8 cellular contexts compared by ENCODE assay signal in genomic region chr22:24175160-24175808, GRCh38. TPM values are rescaled to one million over a fixed set of nuclear protein-coding genes. Genes with fewer than 3 reads are reported as not detected.
DNase-seq lines count a peak whose midpoint lies in the region; ATAC-seq lines count a peak whose summit lies in the region.

No MANE protein-coding gene starts in this region.

- H3K4me3 ChIP-seq in trophoblast cell (ENCODE audit: low read depth, low read length), result no peak overlapping the region

- no peak overlapping the region for H3K27ac ChIP-seq in trophoblast cell (ENCODE audit: low read depth, low read length)

- no peaks in the 10 kb centered on the region for H3K27me3 Mint-ChIP-seq in activated naive CD8-positive, alpha-beta T cell

- H3K4me1 ChIP-seq in trophoblast cell (ENCODE audit: control insufficient read depth in 1 of 2, insufficient read depth in 2 of 2, low read length in 2 of 2), result peaks cover 3 to 5% of the 10 kb centered on the region in 2 experiments

- peaks cover 3% of the 10 kb centered on the region for H3K4me1 Mint-ChIP-seq in activated naive CD8-positive, alpha-beta T cell (ENCODE audit: low read depth)

- H3K4ac ChIP-seq in trophoblast cell (ENCODE audit: low read depth, low read length), result no peak overlapping the region

- H2BK120ac ChIP-seq in trophoblast cell (ENCODE audit: insufficient read depth, low read length, poor library complexity), result no peak overlapping the region

- no peaks in the 10 kb centered on the region for H3K79me2 ChIP-seq in trophoblast cell (ENCODE audit: control insufficient read depth, insufficient read depth, low read length, poor library complexity)

- no peak overlapping the region for H3K18ac ChIP-seq in trophoblast cell (ENCODE audit: low read length)

- H3K9me3 Mint-ChIP-seq in activated naive CD8-positive, alpha-beta T cell (ENCODE audit: low read depth), result no peaks in the 10 kb centered on the region

- no peak overlapping the region for H2BK12ac ChIP-seq in trophoblast cell (ENCODE audit: low read length)

- peaks cover 41 to 44% of the 10 kb centered on the region in 2 experiments for H3K36me3 ChIP-seq in trophoblast cell (ENCODE audit: control insufficient read depth in 1 of 2, insufficient read depth in 2 of 2, low read length in 2 of 2)

- H4K12ac ChIP-seq in trophoblast cell (ENCODE audit: low read depth, low read length), result no peak overlapping the region

- H3K27me3 ChIP-seq in trophoblast cell (ENCODE audit: insufficient read depth, low read length), result no peaks in the 10 kb centered on the region

- no peak overlapping the region for H2AFZ ChIP-seq in trophoblast cell (ENCODE audit: insufficient read depth, low read length, poor library complexity)

- H3K9me3 ChIP-seq in trophoblast cell (ENCODE audit: insufficient read depth, low read depth, low read length), result no peaks in the 10 kb centered on the region

- H3K4me3 Mint-ChIP-seq in activated naive CD8-positive, alpha-beta T cell, result no peak overlapping the region

- no peak for ATAC-seq in HG02571 (IDR thresholded peaks at IDR 0.05; ENCODE audit: unreplicated experiment)

- no peaks in the 10 kb centered on the region for H3K36me3 Mint-ChIP-seq in activated naive CD8-positive, alpha-beta T cell

- DNase-seq in Ammon's horn (ENCODE audit: low spot score), result peak; percentile 75
- peak; percentile 31 for DNase-seq in H4 (ENCODE audit: low spot score)
- DNase-seq in SK-N-DZ (ENCODE audit: low spot score), result peak; percentile 73
- DNase-seq in glomerular visceral epithelial cell (ENCODE audit: extremely low spot score), result peak; percentile 70
- DNase-seq in trophoblast cell, result peak; percentile 80 to 92
- DNase-seq in ureter (ENCODE audit: low spot score), result peak; percentile 83

- no CpG with 5 or more reads among the region's 11 CpGs for WGBS in trophoblast cell (ENCODE audit: extremely low coverage, insufficient coverage, insufficient read length)

- no peak overlapping the region for H3K4me2 ChIP-seq in trophoblast cell (ENCODE audit: low read length)

- H3K23ac ChIP-seq in trophoblast cell (ENCODE audit: low read length), result no peak overlapping the region

- H3K27ac Mint-ChIP-seq in activated naive CD8-positive, alpha-beta T cell, result peak overlapping the region; percentile 58

- H2BK5ac ChIP-seq in trophoblast cell (ENCODE audit: low read depth, low read length, poor library complexity), result no peak overlapping the region

- H4K91ac ChIP-seq in trophoblast cell (ENCODE audit: low read depth, low read length), result no peak overlapping the region

- no peak overlapping the region for H2AK5ac ChIP-seq in trophoblast cell (ENCODE audit: low read length)

- H3K79me1 ChIP-seq in trophoblast cell (ENCODE audit: low read length), result no peaks in the 10 kb centered on the region

- no peak overlapping the region for H3K14ac ChIP-seq in trophoblast cell (ENCODE audit: low read length)

- H3K9ac ChIP-seq in trophoblast cell (ENCODE audit: low read length), result no peak overlapping the region

- no peak overlapping the region for H4K8ac ChIP-seq in trophoblast cell (ENCODE audit: low read depth, low read length)

RNA-seq across cellular contexts. Expression of gene SUSD2, which starts 6.0 kb away (rescaled TPM):
- total RNA-seq in H4 (2014; rRNA removed; shearing (Covaris generic)), result 0.12 and 0.37 TPM in 2 replicates
- 0.53 and 0.60 TPM in 2 replicates for polyA plus RNA-seq in SK-N-DZ (2014; cell fraction: cytosol; rRNA removed)
- 0.70 and 2.1 TPM in 2 replicates for polyA plus RNA-seq in SK-N-DZ (2014; cell fraction: nucleus; rRNA removed)
- polyA plus RNA-seq in trophoblast cell (2013), result 36.0 and 40.8 TPM in 2 replicates
- total RNA-seq in ureter, result 8.3 TPM

Comparison
In these comparisons a context has a peak if more than half of its experiments do, and no peak if none do; other contexts are left out.
1. DNase-seq: peak in every context shown above with its lines; median percentile 86 in trophoblast cell; 83 in ureter; 75 in Ammon's horn; 73 in SK-N-DZ; 70 in glomerular visceral epithelial cell; 31 in H4.